ENCODE assay signal across 14 cellular contexts in the genomic region with DNA sequence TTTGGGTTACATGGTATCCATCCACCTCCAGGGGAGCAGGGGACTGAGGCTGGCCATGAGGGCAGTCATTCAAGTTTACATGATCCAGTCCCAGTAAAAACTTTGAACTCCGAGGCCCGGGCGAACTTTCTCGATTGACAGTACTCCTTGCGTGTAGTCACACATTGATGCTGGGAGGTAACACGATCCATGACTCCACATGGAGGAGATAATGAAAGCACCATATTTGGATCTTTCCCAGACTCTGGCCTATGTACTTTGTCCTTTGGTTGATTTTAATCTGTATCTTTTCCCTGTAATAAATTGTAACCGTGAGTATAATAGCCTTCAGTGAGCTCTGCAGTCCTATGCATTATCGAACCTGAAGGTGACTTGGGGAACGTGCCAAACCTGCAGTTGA.
"Had no signal": no experiment of that assay in that cellular context is flagged by ENCODE, and none has a peak within 500 bp of the region (broad histone marks: within the 10 kb centered on the region; RNA-seq: fewer than 3 reads in every experiment).

No MANE protein-coding gene starts in this region.

- H3K9me3 ChIP-seq: ascending aorta, breast epithelium, heart right ventricle, transverse colon had no signal

- H3K27me3 ChIP-seq: ascending aorta, breast epithelium, transverse colon had no signal

- H3K4me1 ChIP-seq: breast epithelium, heart right ventricle had no signal

- H3K27ac ChIP-seq: breast epithelium, heart right ventricle had no signal

- H3K4me3 ChIP-seq: ascending aorta, breast epithelium, heart right ventricle, transverse colon had no signal

- H3K36me3 ChIP-seq: ascending aorta, breast epithelium, heart right ventricle, transverse colon had no signal

- ATAC-seq: esophagus mucosa; heart right ventricle; naive thymus-derived CD8-positive, alpha-beta T cell had no signal

- DNase-seq: activated CD4-positive, alpha-beta T cell treated with anti-CD3 and anti-CD28 coated beads, Interleukin-2, amount 50 U/mL, for 48 hours; activated gamma-delta T cell; effector CD8-positive, alpha-beta T cell; heart right ventricle; immature natural killer cell; naive thymus-derived CD8-positive, alpha-beta T cell; stimulated activated CD4-positive, alpha-beta T cell treated with anti-CD3 and anti-CD28 coated beads, Interleukin-12 subunit alpha, Interleukin-12 subunit beta, amount 100 ng/mL, for 4 hours; stimulated activated CD4-positive, alpha-beta T cell treated with anti-CD3 and anti-CD28 coated beads, Interleukin-1b, Interleukin-23, amount 100 ng/mL, for 48 hours; stimulated activated naive CD4-positive, alpha-beta T cell treated with Interleukin-2 at 50 U/mL for 16 hours; substantia nigra; transverse colon had no signal
